ENCODE assay signal across 32 cellular contexts in genomic region chr1:100168051-100168450, GRCh38. TPM values are rescaled to one million over a fixed set of nuclear protein-coding genes. Genes with fewer than 3 reads are reported as not detected.
"Had no signal": no experiment of that assay in that cellular context is flagged by ENCODE, and none has a peak within 500 bp of the region (broad histone marks: within the 10 kb centered on the region; RNA-seq: fewer than 3 reads in every experiment).

No MANE protein-coding gene starts in this region.

- H3K9me3 Mint-ChIP-seq: activated B cell treated with CpG ODN at 0.5 μM for 24 hours; activated CD8-positive, alpha-beta T cell treated with anti-CD3 and anti-CD28 coated beads for 36 hours; activated T-cell treated with anti-CD3 and anti-CD28 coated beads, Interleukin-2, amount 50 U/mL, for 4 hours; activated T-helper 17 cell treated with anti-CD3 and anti-CD28 coated beads, Interleukin-2, amount 50 U/mL, for 72 hours; effector memory CD8-positive, alpha-beta T cell; T-helper 2 cell treated with Interferon-gamma antibody and Interleukin-4, amounts not matched to agents 5 μg/mL and 100 μg/mL, for 36 hours had no signal

- H3K27me3 ChIP-seq: body of pancreas, esophagus muscularis mucosa, foreskin keratinocyte, gastrocnemius medialis, heart left ventricle had no signal

- H3K9me3 ChIP-seq: body of pancreas, esophagus muscularis mucosa, gastrocnemius medialis, heart left ventricle had no signal

- H3K4me3 ChIP-seq: body of pancreas, esophagus muscularis mucosa, gastrocnemius medialis, heart left ventricle had no signal

- H3K27ac Mint-ChIP-seq: activated B cell treated with CpG ODN at 0.5 μM for 24 hours; activated CD8-positive, alpha-beta T cell treated with anti-CD3 and anti-CD28 coated beads for 36 hours; activated naive CD8-positive, alpha-beta T cell; activated T-helper 17 cell treated with anti-CD3 and anti-CD28 coated beads, Interleukin-2, amount 50 U/mL, for 72 hours; effector memory CD8-positive, alpha-beta T cell; T-helper 17 cell; T-helper 2 cell treated with Interferon-gamma antibody and Interleukin-4, amounts not matched to agents 5 μg/mL and 100 μg/mL, for 36 hours had no signal

- DNase-seq: activated B cell treated with CpG ODN at 0.5 μM for 24 hours; activated CD4-positive, alpha-beta T cell treated with anti-CD3 and anti-CD28 coated beads for 48 hours; activated CD4-positive, alpha-beta T cell treated with anti-CD3 and anti-CD28 coated beads, Interleukin-2, amount 50 U/mL, for 1 hour; activated CD4-positive, alpha-beta T cell treated with anti-CD3 and anti-CD28 coated beads, Interleukin-2, amount 50 U/mL, for 48 hours; activated CD8-positive, alpha-beta memory T cell treated with anti-CD3 and anti-CD28 coated beads for 24 hours; activated CD8-positive, alpha-beta T cell treated with anti-CD3 and anti-CD28 coated beads for 36 hours; activated effector memory CD4-positive, alpha-beta T cell treated with Interleukin-2 at 50 U/mL for 16 hours; activated gamma-delta T cell treated with Interleukin-2 at 50 U/mL for 16 hours; activated naive CD4-positive, alpha-beta T cell treated with anti-CD3 and anti-CD28 coated beads, Interleukin-2, amount 50 U/mL, for 16 hours; activated naive CD4-positive, alpha-beta T cell treated with Interleukin-2 at 50 U/mL for 16 hours; activated T-cell treated with anti-CD3 and anti-CD28 coated beads, Interleukin-2, amount 50 U/mL, for 4 hours; amniotic stem cell; aorta; body of pancreas; caudate nucleus; cortex of kidney; dermis blood vessel endothelial cell; effector CD4-positive, alpha-beta T cell; effector memory CD8-positive, alpha-beta T cell; erythroblast; foreskin keratinocyte; gastrocnemius medialis; glutamatergic neuron; heart left ventricle; T-helper 17 cell; T1000 had no signal

- H3K4me1 ChIP-seq: body of pancreas, esophagus muscularis mucosa, foreskin keratinocyte had no signal

- H3K27ac ChIP-seq: body of pancreas, esophagus muscularis mucosa, foreskin keratinocyte, heart left ventricle had no signal

- ATAC-seq: activated CD4-positive, CD25-positive, alpha-beta regulatory T cell treated with anti-CD3 and anti-CD28 coated beads, Interleukin-2, amount 50 U/mL, for 24 hours; activated CD8-positive, alpha-beta T cell treated with anti-CD3 and anti-CD28 coated beads for 36 hours; activated T-cell treated with anti-CD3 and anti-CD28 coated beads, Interleukin-2, amount 50 U/mL, for 4 hours; activated T-helper 17 cell treated with anti-CD3 and anti-CD28 coated beads, Interleukin-2, amount 50 U/mL, for 72 hours; body of pancreas; effector memory CD8-positive, alpha-beta T cell; foreskin keratinocyte; gastrocnemius medialis; heart left ventricle; T-helper 17 cell had no signal

- H3K36me3 ChIP-seq: esophagus muscularis mucosa, WERI-Rb-1 had no signal

- H3K4me1 Mint-ChIP-seq: activated B cell treated with CpG ODN at 0.5 μM for 24 hours; activated T-helper 17 cell treated with anti-CD3 and anti-CD28 coated beads, Interleukin-2, amount 50 U/mL, for 72 hours; T-helper 17 cell had no signal

- H3K4me3 Mint-ChIP-seq: activated B cell treated with CpG ODN at 0.5 μM for 24 hours; activated CD8-positive, alpha-beta T cell treated with anti-CD3 and anti-CD28 coated beads for 36 hours; activated naive CD8-positive, alpha-beta T cell; activated T-cell treated with anti-CD3 and anti-CD28 coated beads, Interleukin-2, amount 50 U/mL, for 4 hours; activated T-helper 17 cell treated with anti-CD3 and anti-CD28 coated beads, Interleukin-2, amount 50 U/mL, for 72 hours; effector memory CD8-positive, alpha-beta T cell; T-helper 17 cell; T-helper 2 cell treated with Interferon-gamma antibody and Interleukin-4, amounts not matched to agents 5 μg/mL and 100 μg/mL, for 36 hours had no signal

- H3K27me3 Mint-ChIP-seq: activated B cell treated with CpG ODN at 0.5 μM for 24 hours; activated naive CD8-positive, alpha-beta T cell; activated T-helper 17 cell treated with anti-CD3 and anti-CD28 coated beads, Interleukin-2, amount 50 U/mL, for 72 hours; effector memory CD8-positive, alpha-beta T cell; T-helper 17 cell had no signal

RNA-seq across cellular contexts. Expression of gene LRRC39, which starts 10.0 kb away (rescaled TPM):
- total RNA-seq: dermis blood vessel endothelial cell had no signal
